In genomic region chr7:118195837-118196474, GRCh38 we compare ENCODE assay signal across 8 cellular contexts. TPM values are rescaled to one million over a fixed set of nuclear protein-coding genes. Genes with fewer than 3 reads are reported as not detected.
A peak's percentile ranks its signal among the peaks of the same experiment; 100 is the strongest.
DNase-seq lines count a peak whose midpoint lies in the region; ATAC-seq, FAIRE-seq and TF ChIP-seq lines count a peak whose summit lies in the region.

No MANE protein-coding gene starts in this region.

- DNase-seq in A549 (ENCODE audit: low read depth in 1 of 2, low spot score in 1 of 2), result peak; percentile 21 to 68
- peak; percentile 56 for DNase-seq in NCI-H1092 (lab: John Stamatoyannopoulos, UW)
- DNase-seq in central memory CD4-positive, alpha-beta T cell, result peak; percentile 35
- peak; percentile 78 for DNase-seq in left kidney (ENCODE audit: low read depth, low spot score)
- peak in 2 of 3 donors; percentile 16 to 58 for DNase-seq in stimulated activated CD4-positive, alpha-beta T cell treated with anti-CD3 and anti-CD28 coated beads, TNF-alpha, amount 100 ng/mL, for 48 hours (ENCODE audit: low read depth in 3 of 3)

- TF ChIP-seq RAD21 in A549 (conservative IDR thresholded peaks at IDR 0.05 in 1 of 2, IDR thresholded peaks at IDR 0.05 in 1 of 2), result peak; percentile 57 to 67

- peak; percentile 87 to 94 for ATAC-seq in A549
- peak; percentile 67 for ATAC-seq in HG02623 (IDR thresholded peaks at IDR 0.05; ENCODE audit: unreplicated experiment)

- H3K9me3 ChIP-seq in A549, result no peaks in the 10 kb centered on the region
- H3K9me3 ChIP-seq in SU-DHL-6 (ENCODE audit: insufficient read depth, low read length), result no peaks in the 10 kb centered on the region

- no peak for FAIRE-seq in A549 (lab: Jason Lieb, UNC)

- H3K27ac ChIP-seq in A549, result no peak overlapping the region
- H3K27ac ChIP-seq in SU-DHL-6 (ENCODE audit: low read depth, low read length), result peak overlapping the region; percentile 51; the same call in 1 of the 2 replicates

- TF ChIP-seq CTCF in A549 (IDR thresholded peaks at IDR 0.05) (peak; percentile 84), GM12874 (IDR thresholded peaks at IDR 0.05; ENCODE audit: insufficient read depth, low read depth, low read length) (peak; percentile 67), SU-DHL-6 (IDR thresholded peaks at IDR 0.05; ENCODE audit: insufficient read depth, low read length, poor library complexity, severe bottlenecking) (peak; percentile 87)

- H3F3A ChIP-seq in SU-DHL-6 (ENCODE audit: insufficient read depth), result peaks cover 74% of the 10 kb centered on the region

- H3K9ac ChIP-seq in SU-DHL-6 (ENCODE audit: low read length), result no peak overlapping the region

- no peaks in the 10 kb centered on the region for H3K4me1 ChIP-seq in A549

- H3K36me3 ChIP-seq in SU-DHL-6 (ENCODE audit: low read length), result peaks cover 32% of the 10 kb centered on the region

- WGBS in A549 (ENCODE audit: missing lambda C conversion rate), result 52% methylated on average over 6 of the region's 6 CpGs

- peaks cover 9% of the 10 kb centered on the region; the same call in 1 of the 2 replicates for H3K79me2 ChIP-seq in SU-DHL-6 (ENCODE audit: insufficient read depth, low read length)

- POLR2A ChIA-PET in A549 (lab: Yijun Ruan, JAX), result no interaction called here

- no peak overlapping the region for H3K4me2 ChIP-seq in A549
- H3K4me2 ChIP-seq in SU-DHL-6 (ENCODE audit: low read depth, low read length, poor library complexity, severe bottlenecking), result no peak overlapping the region

- CTCF ChIA-PET in A549 (lab: Yijun Ruan, JAX), result interaction anchor here (0.7 to 1.5 kb wide), 9 partner anchors 8 to 445 kb away, joined by 3 to 8 read pairs (median 4); no protein-coding TSS in a partner anchor

- H3K9me2 ChIP-seq in SU-DHL-6 (replicated peaks; ENCODE audit: insufficient read depth, low read length), result no peaks in the 10 kb centered on the region

- TF ChIP-seq EP300 in A549 (IDR thresholded peaks at IDR 0.05), result no peak

- no peaks in the 10 kb centered on the region for H3K27me3 ChIP-seq in SU-DHL-6 (ENCODE audit: low read length)

- H3K4me3 ChIP-seq in A549 (no peak overlapping the region), SU-DHL-6 (ENCODE audit: insufficient read depth, low read length, poor library complexity, severe bottlenecking) (no peak overlapping the region)

- peaks cover 32% of the 10 kb centered on the region for H4K20me1 ChIP-seq in SU-DHL-6 (ENCODE audit: low read depth, low read length)

- no peak overlapping the region for H2AFZ ChIP-seq in SU-DHL-6 (ENCODE audit: low read depth, low read length, severe bottlenecking)

- TF ChIP-seq POLR2A in A549 (IDR thresholded peaks at IDR 0.05; ENCODE audit: low read length), result no peak

TF ChIP-seq in A549, 52 proteins besides CTCF, POLR2A, EP300 and RAD21:
- TF ChIP-seq SMC3 (IDR thresholded peaks at IDR 0.05) (0 out of 3 replicates have a peak, but pooled peaks have one; percentile 39), BHLHE40 (IDR thresholded peaks at IDR 0.05; ENCODE audit: low read depth, low read length) (no peak)
TF ChIP-seq in A549: peak in this region for 1.

RNA-seq across cellular contexts. Expression of gene LSM8, which starts 12.0 kb away (rescaled TPM):
- polyA plus RNA-seq in A549 (2011; rRNA removed) (46.2 and 63.6 TPM in 2 replicates), A549 (2017; fragmentation: RNase III; extraction: RNeasy Plus Mini Kit Qiagen cat#74134 plus additional on column Dnase treatment) (134 to 148 TPM (median 142 TPM) in 3 replicates)
- 36.6 and 47.3 TPM in 2 replicates for polyA plus RNA-seq in A549 (2012; cell fraction: cytosol; rRNA removed)
- polyA plus RNA-seq in A549 (2012; cell fraction: nucleus; rRNA removed), result 19.1 and 37.7 TPM in 2 replicates
- polyA minus RNA-seq in A549 (2011; rRNA and poly(A)+ RNA removed), result 9.1 and 16.1 TPM in 2 replicates

RNA-seq across cellular contexts. Expression of gene ANKRD7, which starts 28.5 kb away (rescaled TPM):
- polyA plus RNA-seq in A549 (2011; rRNA removed) (0.45 and 0.59 TPM in 2 replicates), A549 (2017; fragmentation: RNase III; extraction: RNeasy Plus Mini Kit Qiagen cat#74134 plus additional on column Dnase treatment) (0.63 to 0.83 TPM (median 0.70 TPM) in 3 replicates)
- polyA plus RNA-seq in A549 (2012; cell fraction: cytosol; rRNA removed), result 0.09 TPM in 1 of 2 replicates, not detected in the other
- polyA plus RNA-seq in A549 (2012; cell fraction: nucleus; rRNA removed), result 0.04 TPM in 1 of 2 replicates, not detected in the other
- 0.54 and 1.2 TPM in 2 replicates for polyA minus RNA-seq in A549 (2011; rRNA and poly(A)+ RNA removed)
